Comparison of ENCODE assay signal across 13 cellular contexts in the genomic region with DNA sequence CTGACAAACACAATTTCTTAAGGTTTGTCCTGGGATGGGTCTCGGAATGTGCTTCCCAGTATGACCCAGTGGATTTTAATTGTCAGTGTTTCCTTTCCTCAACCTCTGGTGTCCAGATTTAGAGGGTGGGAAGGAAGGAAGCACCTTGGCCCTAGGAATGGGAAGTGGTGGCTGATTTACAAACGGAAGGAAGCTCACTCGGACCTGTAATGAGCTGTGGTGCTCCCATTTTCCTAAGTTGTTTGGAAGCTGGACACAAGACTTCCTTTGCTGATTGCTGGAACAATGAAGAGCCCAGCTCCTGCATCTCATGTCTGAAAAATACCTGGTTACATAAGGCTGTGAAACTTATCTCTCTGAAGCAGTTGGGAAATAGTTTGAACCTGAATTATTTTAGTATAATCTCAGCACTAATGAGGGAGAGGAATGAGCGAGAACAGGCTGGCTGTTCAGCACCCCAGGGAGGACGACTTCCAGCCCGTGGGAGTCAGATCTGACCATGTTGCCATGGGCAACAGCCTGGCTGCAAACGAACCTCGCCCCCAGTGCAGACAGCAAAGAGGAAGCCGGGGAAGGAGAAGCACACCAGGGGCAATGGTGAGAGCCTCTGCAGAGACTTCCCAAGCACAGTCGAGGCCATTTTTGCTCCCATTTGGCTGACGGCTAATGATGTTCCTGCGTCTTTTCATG.
DNase-seq lines count a peak whose midpoint lies in the region; ATAC-seq and TF ChIP-seq lines count a peak whose summit lies in the region.
"Had no signal": no experiment of that assay in that cellular context is flagged by ENCODE, and none has a peak within 500 bp of the region (broad histone marks: within the 10 kb centered on the region; RNA-seq: fewer than 3 reads in every experiment).

No MANE protein-coding gene starts in this region.

- POLR2A ChIA-PET in RWPE1 (lab: Yijun Ruan, JAX; ENCODE audit: low non-redundant PET): no interaction called here

- CTCF ChIA-PET in RWPE1 (lab: Yijun Ruan, JAX): no interaction called here

- ATAC-seq in GM18868 (IDR thresholded peaks at IDR 0.05; ENCODE audit: unreplicated experiment): no peak

- peak; percentile 4 for DNase-seq in DMS79 treated with DMSO at 0.1 percent for 48 hours (lab: John Stamatoyannopoulos, UW)
- no peak for DNase-seq in DMS79 (lab: John Stamatoyannopoulos, UW)
- DNase-seq in astrocyte of the hippocampus (ENCODE audit: low read depth, low spot score): peak; percentile 38
- peak; percentile 74 for DNase-seq in iPS-NIHi7 (ENCODE audit: extremely low spot score)
- peak; percentile 73 for DNase-seq in retina
- no peak for DNase-seq in activated CD4-positive, alpha-beta T cell treated with anti-CD3 and anti-CD28 coated beads, Interleukin-2, amount 50 U/mL, for 48 hours
- DNase-seq in RWPE1 (ENCODE audit: low spot score): no peak
- DNase-seq: 8988T; activated CD4-positive, alpha-beta memory T cell treated with anti-CD3 and anti-CD28 coated beads for 36 hours; activated naive CD8-positive, alpha-beta T cell treated with anti-CD3 and anti-CD28 coated beads for 36 hours; NCI-H1694 treated with DMSO at 0.1 percent for 48 hours; SHP77 treated with DMSO at 0.1 percent for 48 hours had no signal

- TF ChIP-seq CTCF in RWPE1 (conservative IDR thresholded peaks at IDR 0.05; ENCODE audit: low read depth): no peak

- no peak overlapping the region for H3K27ac ChIP-seq in RWPE1

Comparison
In these comparisons a context has a peak if more than half of its experiments do, and no peak if none do; other contexts are left out.
1. DNase-seq: peak in DMS79 treated with DMSO at 0.1 percent for 48 hours (single experiment), astrocyte of the hippocampus (single experiment), iPS-NIHi7 (single experiment) and retina (single experiment); none in DMS79 (single experiment), activated CD4-positive, alpha-beta T cell treated with anti-CD3 and anti-CD28 coated beads, Interleukin-2, amount 50 U/mL, for 48 hours (0 of 2) and RWPE1 (single experiment).